Comparison of ENCODE assay signal across 1 cellular context in the genomic region with DNA sequence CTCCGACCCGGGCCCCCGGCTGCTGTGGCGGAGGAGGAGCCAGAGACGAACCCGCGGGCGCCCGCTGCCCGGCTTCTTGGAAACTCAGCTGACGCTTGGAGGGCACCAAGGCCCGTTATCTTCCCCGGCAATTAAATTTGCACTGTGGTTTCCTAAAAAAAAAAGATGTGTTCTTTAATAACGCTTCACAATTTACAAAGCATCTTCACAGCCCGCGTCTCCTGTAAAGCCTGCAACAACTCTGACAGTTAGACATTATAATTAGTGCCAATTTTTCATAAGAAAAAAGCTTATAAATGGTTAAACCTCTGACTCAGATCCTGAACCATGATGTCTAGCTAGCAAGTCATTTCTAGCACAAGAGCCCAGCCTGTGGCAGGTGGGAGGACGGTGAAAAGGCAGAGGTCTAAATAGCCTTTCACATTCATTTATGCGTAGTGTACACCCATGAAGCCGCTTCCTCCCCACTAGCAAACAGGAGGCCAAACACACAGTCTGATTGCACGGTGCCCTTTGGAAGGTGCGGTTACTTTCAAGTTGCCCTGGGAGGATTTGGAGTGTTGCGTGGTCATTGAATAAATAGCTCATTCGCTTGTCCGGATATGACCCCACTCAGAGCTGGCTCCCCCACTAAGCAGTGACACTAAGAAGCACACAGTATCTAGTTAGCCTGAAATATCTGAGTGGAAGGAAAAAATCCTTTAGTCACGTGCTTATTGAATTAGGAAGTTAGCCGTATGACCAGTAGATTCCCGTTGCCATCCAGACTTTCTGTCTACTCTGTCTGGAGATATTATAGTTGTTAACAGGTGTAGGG.
TF ChIP-seq lines count a peak whose summit lies in the region.

No MANE protein-coding gene starts in this region.

TF ChIP-seq in HepG2, 621 proteins besides CTCF, POLR2A, EP300 and RAD21 (continued from another document and continues in another):
- no peak for TF ChIP-seq NR0B2 (CRISPR knock-in tag; IDR thresholded peaks at IDR 0.05)
- peak; percentile 95 for TF ChIP-seq NCOA1 (CRISPR knock-in tag; IDR thresholded peaks at IDR 0.05)
- TF ChIP-seq RAD51 (IDR thresholded peaks at IDR 0.05; ENCODE audit: borderline replicate concordance): peak; percentile 90
- TF ChIP-seq, protein P1, sequence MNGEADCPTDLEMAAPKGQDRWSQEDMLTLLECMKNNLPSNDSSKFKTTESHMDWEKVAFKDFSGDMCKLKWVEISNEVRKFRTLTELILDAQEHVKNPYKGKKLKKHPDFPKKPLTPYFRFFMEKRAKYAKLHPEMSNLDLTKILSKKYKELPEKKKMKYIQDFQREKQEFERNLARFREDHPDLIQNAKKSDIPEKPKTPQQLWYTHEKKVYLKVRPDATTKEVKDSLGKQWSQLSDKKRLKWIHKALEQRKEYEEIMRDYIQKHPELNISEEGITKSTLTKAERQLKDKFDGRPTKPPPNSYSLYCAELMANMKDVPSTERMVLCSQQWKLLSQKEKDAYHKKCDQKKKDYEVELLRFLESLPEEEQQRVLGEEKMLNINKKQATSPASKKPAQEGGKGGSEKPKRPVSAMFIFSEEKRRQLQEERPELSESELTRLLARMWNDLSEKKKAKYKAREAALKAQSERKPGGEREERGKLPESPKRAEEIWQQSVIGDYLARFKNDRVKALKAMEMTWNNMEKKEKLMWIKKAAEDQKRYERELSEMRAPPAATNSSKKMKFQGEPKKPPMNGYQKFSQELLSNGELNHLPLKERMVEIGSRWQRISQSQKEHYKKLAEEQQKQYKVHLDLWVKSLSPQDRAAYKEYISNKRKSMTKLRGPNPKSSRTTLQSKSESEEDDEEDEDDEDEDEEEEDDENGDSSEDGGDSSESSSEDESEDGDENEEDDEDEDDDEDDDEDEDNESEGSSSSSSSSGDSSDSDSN (CRISPR knock-in tag; IDR thresholded peaks at IDR 0.05): peak; percentile 72; the same call in 1 of the 2 replicates
- TF ChIP-seq NFKB2 (CRISPR knock-in tag; IDR thresholded peaks at IDR 0.05; ENCODE audit: borderline replicate concordance): no peak
- TF ChIP-seq ZNF446 (CRISPR knock-in tag; IDR thresholded peaks at IDR 0.05): no peak
- TF ChIP-seq, protein P2, sequence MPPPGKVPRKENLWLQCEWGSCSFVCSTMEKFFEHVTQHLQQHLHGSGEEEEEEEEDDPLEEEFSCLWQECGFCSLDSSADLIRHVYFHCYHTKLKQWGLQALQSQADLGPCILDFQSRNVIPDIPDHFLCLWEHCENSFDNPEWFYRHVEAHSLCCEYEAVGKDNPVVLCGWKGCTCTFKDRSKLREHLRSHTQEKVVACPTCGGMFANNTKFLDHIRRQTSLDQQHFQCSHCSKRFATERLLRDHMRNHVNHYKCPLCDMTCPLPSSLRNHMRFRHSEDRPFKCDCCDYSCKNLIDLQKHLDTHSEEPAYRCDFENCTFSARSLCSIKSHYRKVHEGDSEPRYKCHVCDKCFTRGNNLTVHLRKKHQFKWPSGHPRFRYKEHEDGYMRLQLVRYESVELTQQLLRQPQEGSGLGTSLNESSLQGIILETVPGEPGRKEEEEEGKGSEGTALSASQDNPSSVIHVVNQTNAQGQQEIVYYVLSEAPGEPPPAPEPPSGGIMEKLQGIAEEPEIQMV (CRISPR knock-in tag; IDR thresholded peaks at IDR 0.05; ENCODE audit: low read depth): peak; percentile 89
- TF ChIP-seq TCF7L2 (IDR thresholded peaks at IDR 0.05; ENCODE audit: low read depth, low read length): peak; percentile 89
- TF ChIP-seq FOXM1 (CRISPR knock-in tag; IDR thresholded peaks at IDR 0.05): no peak
- TF ChIP-seq ATF1 (CRISPR knock-in tag; IDR thresholded peaks at IDR 0.05): peak; percentile 70; the same call in 1 of the 2 replicates
- TF ChIP-seq ZSCAN25 (CRISPR knock-in tag; IDR thresholded peaks at IDR 0.05): 0 out of 2 replicates have a peak, but pooled peaks have one; percentile 61
- no peak for TF ChIP-seq ATF7-NPFF (CRISPR knock-in tag; IDR thresholded peaks at IDR 0.05; ENCODE audit: low read depth)
- TF ChIP-seq ZNF256 (CRISPR knock-in tag; conservative IDR thresholded peaks at IDR 0.05): peak; percentile 53; the same call in 1 of the 2 replicates
- peak; percentile 71; the same call in 1 of the 2 replicates for TF ChIP-seq ZNF44 (CRISPR knock-in tag; IDR thresholded peaks at IDR 0.05)
- peak; percentile 49; the same call in 1 of the 2 replicates for TF ChIP-seq GTF2F1 (IDR thresholded peaks at IDR 0.05; ENCODE audit: low read length)
- no peak for TF ChIP-seq ZNF83 (CRISPR knock-in tag; IDR thresholded peaks at IDR 0.05; ENCODE audit: borderline replicate concordance)
- no peak for TF ChIP-seq ZNF260 (CRISPR knock-in tag; IDR thresholded peaks at IDR 0.05; ENCODE audit: borderline replicate concordance, low read depth)
- TF ChIP-seq ZMYM4 (CRISPR knock-in tag; IDR thresholded peaks at IDR 0.05): peak; percentile 93
- peak; percentile 56; the same call in 1 of the 2 replicates for TF ChIP-seq ZNF160 (CRISPR knock-in tag; IDR thresholded peaks at IDR 0.05)
- peak; percentile 98 for TF ChIP-seq ZNF740 (CRISPR knock-in tag; IDR thresholded peaks at IDR 0.05)
- peak; percentile 84 for TF ChIP-seq ZNF746 (CRISPR knock-in tag; IDR thresholded peaks at IDR 0.05)
- TF ChIP-seq ZMYM2 (CRISPR knock-in tag; IDR thresholded peaks at IDR 0.05): peak; percentile 67; the same call in 1 of the 2 replicates
- TF ChIP-seq HHEX (CRISPR knock-in tag; IDR thresholded peaks at IDR 0.05): peak; percentile 91
- TF ChIP-seq SAP130 (CRISPR knock-in tag; IDR thresholded peaks at IDR 0.05; ENCODE audit: low read depth): peak; percentile 98
- peak; percentile 63; the same call in 1 of the 2 replicates for TF ChIP-seq GMEB1 (CRISPR knock-in tag; IDR thresholded peaks at IDR 0.05; ENCODE audit: borderline replicate concordance)
- TF ChIP-seq MEIS1 (CRISPR knock-in tag; IDR thresholded peaks at IDR 0.05; ENCODE audit: borderline replicate concordance): peak; percentile 75; the same call in 1 of the 2 replicates
- no peak for TF ChIP-seq ZNF367 (CRISPR knock-in tag; IDR thresholded peaks at IDR 0.05; ENCODE audit: borderline replicate concordance)
- peak; percentile 61 for TF ChIP-seq YY1 (IDR thresholded peaks at IDR 0.05; ENCODE audit: insufficient read depth, insufficient replicate concordance, low read depth, low read length)
- TF ChIP-seq ZNF878 (CRISPR knock-in tag; IDR thresholded peaks at IDR 0.05): 0 out of 2 replicates have a peak, but pooled peaks have one; percentile 47
- TF ChIP-seq MEF2D (CRISPR knock-in tag; IDR thresholded peaks at IDR 0.05): peak; percentile 97
- TF ChIP-seq ZSCAN9 (CRISPR knock-in tag; IDR thresholded peaks at IDR 0.05; ENCODE audit: borderline replicate concordance): peak; percentile 94; the same call in 1 of the 2 replicates
- TF ChIP-seq HNRNPK (IDR thresholded peaks at IDR 0.05; ENCODE audit: low read depth, low read length, poor library complexity, severe bottlenecking): no peak
- TF ChIP-seq ZNF34 (CRISPR knock-in tag; IDR thresholded peaks at IDR 0.05; ENCODE audit: borderline replicate concordance): no peak
- TF ChIP-seq ZNF720 (CRISPR knock-in tag; IDR thresholded peaks at IDR 0.05): no peak
- TF ChIP-seq, protein P3, sequence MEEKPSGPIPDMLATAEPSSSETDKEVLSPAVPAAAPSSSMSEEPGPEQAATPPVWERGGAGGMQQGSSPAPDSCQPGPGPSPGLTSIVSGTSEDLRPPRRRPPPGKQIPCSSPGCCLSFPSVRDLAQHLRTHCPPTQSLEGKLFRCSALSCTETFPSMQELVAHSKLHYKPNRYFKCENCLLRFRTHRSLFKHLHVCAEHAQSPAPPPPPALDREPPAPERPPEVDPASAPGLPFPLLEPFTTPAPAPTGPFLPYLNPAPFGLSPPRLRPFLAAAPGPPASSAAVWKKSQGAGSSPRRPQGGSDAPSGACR (CRISPR knock-in tag; IDR thresholded peaks at IDR 0.05): peak; percentile 84
- TF ChIP-seq ZBTB1 (CRISPR knock-in tag; IDR thresholded peaks at IDR 0.05; ENCODE audit: borderline replicate concordance): 0 out of 2 replicates have a peak, but pooled peaks have one; percentile 74
- no peak for TF ChIP-seq SMAD9 (CRISPR knock-in tag; IDR thresholded peaks at IDR 0.05)
- peak; percentile 40; the same call in 1 of the 2 replicates for TF ChIP-seq KLF15 (CRISPR knock-in tag; IDR thresholded peaks at IDR 0.05; ENCODE audit: borderline replicate concordance)
- peak; percentile 86; the same call in 1 of the 2 replicates for TF ChIP-seq ZNF556 (CRISPR knock-in tag; IDR thresholded peaks at IDR 0.05; ENCODE audit: borderline replicate concordance)
- TF ChIP-seq, protein P4, sequence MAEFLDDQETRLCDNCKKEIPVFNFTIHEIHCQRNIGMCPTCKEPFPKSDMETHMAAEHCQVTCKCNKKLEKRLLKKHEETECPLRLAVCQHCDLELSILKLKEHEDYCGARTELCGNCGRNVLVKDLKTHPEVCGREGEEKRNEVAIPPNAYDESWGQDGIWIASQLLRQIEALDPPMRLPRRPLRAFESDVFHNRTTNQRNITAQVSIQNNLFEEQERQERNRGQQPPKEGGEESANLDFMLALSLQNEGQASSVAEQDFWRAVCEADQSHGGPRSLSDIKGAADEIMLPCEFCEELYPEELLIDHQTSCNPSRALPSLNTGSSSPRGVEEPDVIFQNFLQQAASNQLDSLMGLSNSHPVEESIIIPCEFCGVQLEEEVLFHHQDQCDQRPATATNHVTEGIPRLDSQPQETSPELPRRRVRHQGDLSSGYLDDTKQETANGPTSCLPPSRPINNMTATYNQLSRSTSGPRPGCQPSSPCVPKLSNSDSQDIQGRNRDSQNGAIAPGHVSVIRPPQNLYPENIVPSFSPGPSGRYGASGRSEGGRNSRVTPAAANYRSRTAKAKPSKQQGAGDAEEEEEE (CRISPR knock-in tag; IDR thresholded peaks at IDR 0.05; ENCODE audit: borderline replicate concordance): no peak
- no peak for TF ChIP-seq U2AF2 (IDR thresholded peaks at IDR 0.05; ENCODE audit: low read depth, low read length)
- TF ChIP-seq ZNF329 (CRISPR knock-in tag; IDR thresholded peaks at IDR 0.05; ENCODE audit: low read depth): no peak; the same call in 1 of the 2 replicates
- TF ChIP-seq ZNF749 (CRISPR knock-in tag; IDR thresholded peaks at IDR 0.05; ENCODE audit: borderline replicate concordance): no peak
- TF ChIP-seq ZNF770 (CRISPR knock-in tag; IDR thresholded peaks at IDR 0.05): peak; percentile 66
- TF ChIP-seq ZNF550 (CRISPR knock-in tag; IDR thresholded peaks at IDR 0.05; ENCODE audit: borderline replicate concordance): no peak
- TF ChIP-seq TMF1 (CRISPR knock-in tag; IDR thresholded peaks at IDR 0.05; ENCODE audit: low read depth): no peak
- 0 out of 2 replicates have a peak, but pooled peaks have one; percentile 59 for TF ChIP-seq ZNF549 (CRISPR knock-in tag; IDR thresholded peaks at IDR 0.05)
- TF ChIP-seq ZNF788 (CRISPR knock-in tag; IDR thresholded peaks at IDR 0.05; ENCODE audit: borderline replicate concordance): peak; percentile 97; the same call in 1 of the 2 replicates
- TF ChIP-seq DPF2 (CRISPR knock-in tag; IDR thresholded peaks at IDR 0.05; ENCODE audit: borderline replicate concordance, low read depth): peak; percentile 93
- TF ChIP-seq ZBTB26 (CRISPR knock-in tag; IDR thresholded peaks at IDR 0.05; ENCODE audit: borderline replicate concordance): no peak
- TF ChIP-seq ZNF816 (CRISPR knock-in tag; IDR thresholded peaks at IDR 0.05; ENCODE audit: borderline replicate concordance): no peak; the same call in 1 of the 2 replicates
- TF ChIP-seq ZSCAN12 (CRISPR knock-in tag; IDR thresholded peaks at IDR 0.05): no peak
